In the genomic region with DNA sequence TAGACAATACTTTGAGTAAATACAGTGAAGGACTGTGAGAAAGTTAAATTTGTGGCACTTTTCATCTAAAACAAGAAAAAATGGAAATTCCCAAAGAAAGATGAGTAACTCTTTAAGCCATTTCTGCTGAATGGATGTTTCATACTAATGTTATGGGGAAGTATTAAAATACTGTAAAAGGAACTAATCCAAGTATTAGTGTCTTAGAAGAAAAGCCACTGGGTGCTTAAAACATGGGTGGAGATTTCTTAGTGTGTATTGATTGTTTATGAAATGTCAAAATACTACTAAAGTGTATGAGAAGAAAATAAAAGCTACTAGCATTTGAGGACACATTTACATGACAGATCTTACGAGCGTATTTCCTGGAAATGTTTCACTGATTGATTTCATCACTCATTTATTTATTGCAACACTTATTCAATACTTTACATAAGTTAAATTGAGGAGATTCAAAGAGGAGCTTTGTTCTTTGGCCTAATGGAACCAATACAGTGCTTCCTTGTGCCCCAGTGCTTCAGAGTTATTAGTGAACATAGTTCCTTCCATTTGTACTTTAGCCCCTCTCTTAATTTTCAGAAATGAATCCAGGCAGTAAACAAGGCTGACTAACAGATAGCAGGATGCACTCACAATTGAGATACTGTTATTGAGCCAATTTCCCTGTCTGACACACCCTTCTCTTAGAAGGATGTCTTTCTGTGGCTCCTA, we compare ENCODE assay signal across 8 cellular contexts.
A peak's percentile ranks its signal among the peaks of the same experiment; 100 is the strongest.
DNase-seq lines count a peak whose midpoint lies in the region; ATAC-seq, FAIRE-seq and TF ChIP-seq lines count a peak whose summit lies in the region.

No MANE protein-coding gene starts in this region.

- H3K79me1 ChIP-seq in IMR-90 (ENCODE audit: low read depth in 1 of 2, low read length in 2 of 2): no peaks in the 10 kb centered on the region

- no peak for ATAC-seq in IMR-90 (ENCODE audit: low read depth)
- peak; percentile 97 for ATAC-seq in HepG2
- no peak for ATAC-seq in HG03439 (IDR thresholded peaks at IDR 0.05; ENCODE audit: unreplicated experiment)

- H3K56ac ChIP-seq in IMR-90 (ENCODE audit: extremely low read depth, insufficient read depth, low read length): no peak overlapping the region

- H3K4me2 ChIP-seq in IMR-90 (ENCODE audit: low read depth, low read length): peak overlapping the region; percentile 94; the same call in 1 of the 2 replicates
- H3K4me2 ChIP-seq in HepG2 (ENCODE audit: low read depth, low read length): peak overlapping the region; percentile 65

- intact Hi-C loops in IMR-90 (cut with micrococcal nuclease) (loop anchor here (5.0 kb wide), 1 partner anchor 154 kb away; the partner anchor contains the start of gene AHR), HepG2 (cut with micrococcal nuclease; ENCODE audit: unreplicated experiment) (loop anchor here (1.0 to 2.0 kb wide), 4 partner anchors 42 to 153 kb away; no protein-coding TSS in a partner anchor)

- peak; percentile 33 for DNase-seq in IMR-90
- DNase-seq in amniotic epithelial cell (ENCODE audit: low read depth): peak; percentile 10
- DNase-seq in HepG2 (ENCODE audit: low spot score): peak; percentile 92
- DNase-seq in epidermal melanocyte (ENCODE audit: insufficient read length, low spot score): no peak
- no peak for DNase-seq in NCI-H2227 (lab: John Stamatoyannopoulos, UW; ENCODE audit: unreplicated experiment)
- no peak for DNase-seq in stimulated activated naive CD4-positive, alpha-beta T cell treated with Interleukin-2 at 50 U/mL for 16 hours (lab: John Stamatoyannopoulos, UW)

- peak overlapping the region; percentile 27; the same call in 1 of the 2 replicates for H3K14ac ChIP-seq in IMR-90 (replicated peaks; ENCODE audit: low read depth, low read length)

- POLR2A ChIA-PET in IMR-90 (lab: Charles Lee; ENCODE audit: unreplicated experiment): no interaction called here
- POLR2A ChIA-PET in HepG2 (lab: Yijun Ruan, JAX): interaction anchor here (0.7 to 2.7 kb wide), 8 partner anchors 11 to 155 kb away, joined by 3 to 22 read pairs (median 5); partner anchors contain the start of gene AHR

- no peak overlapping the region for H3K9ac ChIP-seq in IMR-90 (ENCODE audit: low read depth, low read length)
- peak overlapping the region; percentile 57 for H3K9ac ChIP-seq in HepG2 (ENCODE audit: insufficient read depth, low read depth, low read length)

- H4K8ac ChIP-seq in IMR-90 (ENCODE audit: low read depth in 2 of 2, low read length in 2 of 2): peak overlapping the region in 1 of 2 experiments; percentile 81; a peak in 2 of 4 replicates

- dilution Hi-C loops in IMR-90 (cut with HindIII; ENCODE audit: low sequenced_read_pairs, unreplicated experiment): no loop called here

- peak overlapping the region; percentile 85 for H3K18ac ChIP-seq in IMR-90 (ENCODE audit: low read depth, low read length)

- in situ Hi-C loops in IMR-90 (cut with MboI; ENCODE audit: low sequenced_read_pairs) (no loop called here), HepG2 (cut with HindIII; ENCODE audit: extremely low pct_ligation_motif_present, low pct_unique_long_range_greater_than_20kb) (no loop called here)

- H3K27me3 ChIP-seq in ACC112 (ENCODE audit: insufficient read depth, low read length): no peaks in the 10 kb centered on the region
- H3K27me3 ChIP-seq in IMR-90 (ENCODE audit: control insufficient read depth, insufficient read depth, low read length): no peaks in the 10 kb centered on the region
- H3K27me3 ChIP-seq in HepG2 (ENCODE audit: control insufficient read depth in 1 of 2, insufficient read depth in 2 of 2, low read length in 2 of 2): no peaks in the 10 kb centered on the region

- peak overlapping the region; percentile 56 for H3K4me3 ChIP-seq in ACC112 (ENCODE audit: low read depth, low read length)
- no peak overlapping the region; the same call in 1 of the 2 replicates for H3K4me3 ChIP-seq in IMR-90 (ENCODE audit: insufficient read depth, low read depth, low read length)
- H3K4me3 ChIP-seq in HepG2 (replicated peaks in 1 of 3; ENCODE audit: insufficient read depth in 1 of 3, low read depth in 2 of 3, low read length in 3 of 3): peak overlapping the region in 2 of 3 experiments; percentile 38 to 42; a peak in 3 of 6 replicates

- peak overlapping the region; percentile 8; the same call in 1 of the 2 replicates for H2BK120ac ChIP-seq in IMR-90 (ENCODE audit: low read depth, low read length)

- no CpG with 5 or more reads among the region's 2 CpGs for WGBS in IMR-90 (ENCODE audit: extremely low coverage in 2 of 2, insufficient read length in 1 of 2), 2 experiments
- 13% methylated on average over 2 of the region's 2 CpGs for WGBS in HepG2 (ENCODE audit: low lambda C conversion rate)

- TF ChIP-seq POLR2A in IMR-90 (IDR thresholded peaks at IDR 0.05; ENCODE audit: low read depth, low read length): no peak
- TF ChIP-seq POLR2A in HepG2 (IDR thresholded peaks at IDR 0.05; ENCODE audit: insufficient read depth in 1 of 2, low read depth in 2 of 2, low read length in 2 of 2): no peak

- TF ChIP-seq RAD21 in IMR-90 (IDR thresholded peaks at IDR 0.05; ENCODE audit: low read length): no peak
- no peak for TF ChIP-seq RAD21 in HepG2 (CRISPR knock-in tag; IDR thresholded peaks at IDR 0.05)

- peak overlapping the region; percentile 45 for H2BK5ac ChIP-seq in IMR-90 (ENCODE audit: low read depth, low read length, poor library complexity, severe bottlenecking)

- no peak overlapping the region for H3K23ac ChIP-seq in IMR-90 (ENCODE audit: low read depth, low read length)

- H3K4me1 ChIP-seq in ACC112 (ENCODE audit: control insufficient read depth, insufficient read depth, low read length, unreplicated experiment): peaks cover 21% of the 10 kb centered on the region
- H3K4me1 ChIP-seq in IMR-90 (ENCODE audit: control insufficient read depth, insufficient read depth, low read length): peaks cover 8% of the 10 kb centered on the region
- H3K4me1 ChIP-seq in HepG2 (ENCODE audit: insufficient read depth, low read length): peaks cover 66% of the 10 kb centered on the region

- no peak overlapping the region for H3K4ac ChIP-seq in IMR-90 (ENCODE audit: low read depth, low read length)

- BruUV-seq in IMR-90 (replicated peaks; lab: Mats Ljungman, UMichigan): no TSS peak
- TSS peak; percentile 66 for BruUV-seq in HepG2 (replicated peaks; lab: Mats Ljungman, UMichigan)

- no peaks in the 10 kb centered on the region for H3K9me3 ChIP-seq in IMR-90 (ENCODE audit: control insufficient read depth, insufficient read depth, low read length)
- H3K9me3 ChIP-seq in HepG2 (ENCODE audit: low read length): no peaks in the 10 kb centered on the region

- H2AFZ ChIP-seq in ACC112 (ENCODE audit: low read length, unreplicated experiment) (peak overlapping the region; percentile 12), IMR-90 (replicated peaks; ENCODE audit: low read length, poor library complexity) (no peak overlapping the region), HepG2 (ENCODE audit: low read length) (peak overlapping the region; percentile 17)

- H3K79me2 ChIP-seq in ACC112 (ENCODE audit: control insufficient read depth, insufficient read depth, low read length, unreplicated experiment): no peaks in the 10 kb centered on the region
- H3K79me2 ChIP-seq in HepG2 (ENCODE audit: insufficient read depth, low read length): no peaks in the 10 kb centered on the region

- H4K20me1 ChIP-seq in IMR-90 (ENCODE audit: insufficient read depth, low read length): no peaks in the 10 kb centered on the region
- H4K20me1 ChIP-seq in HepG2 (ENCODE audit: insufficient read depth, low read length): no peaks in the 10 kb centered on the region

- CTCF ChIA-PET in IMR-90 (lab: Yijun Ruan, JAX): no interaction called here
- CTCF ChIA-PET in HepG2 (lab: Yijun Ruan, JAX; ENCODE audit: low intra/inter-chr PET ratio, low total read pairs): no interaction called here

- peak; percentile 42 for FAIRE-seq in HepG2 (lab: Jason Lieb, UNC)

- H3K9me1 ChIP-seq in IMR-90 (ENCODE audit: insufficient read depth, low read length): peaks cover 3% of the 10 kb centered on the region; the same call in 1 of the 2 replicates

- H2AK5ac ChIP-seq in IMR-90 (ENCODE audit: low read depth, low read length): no peak overlapping the region

- H3K27ac ChIP-seq in ACC112 (ENCODE audit: low read depth, low read length) (peak overlapping the region; percentile 75), IMR-90 (ENCODE audit: insufficient read depth, low read length) (no peak overlapping the region), HepG2 (ENCODE audit: extremely low read length, insufficient read depth, low read length) (peak overlapping the region; percentile 80)

- TF ChIP-seq CTCF in IMR-90 (conservative IDR thresholded peaks at IDR 0.05; ENCODE audit: low read depth, low read length): no peak
- TF ChIP-seq CTCF in HepG2 (CRISPR knock-in tag; IDR thresholded peaks at IDR 0.05): no peak

- H2AK9ac ChIP-seq in IMR-90 (replicated peaks; ENCODE audit: low read depth, low read length, poor library complexity): peak overlapping the region; percentile 17

- no peak overlapping the region for H4K91ac ChIP-seq in IMR-90 (ENCODE audit: insufficient read depth, low read depth, low read length)

- H3K36me3 ChIP-seq in ACC112 (ENCODE audit: insufficient read depth, low read length): no peaks in the 10 kb centered on the region
- H3K36me3 ChIP-seq in IMR-90 (ENCODE audit: control insufficient read depth, insufficient read depth, low read length): no peaks in the 10 kb centered on the region
- H3K36me3 ChIP-seq in HepG2 (replicated peaks in 1 of 2; ENCODE audit: control insufficient read depth in 1 of 2, insufficient read depth in 2 of 2, low read length in 2 of 2): no peaks in the 10 kb centered on the region

- peak in 1 of 2 experiments; percentile 84; a peak in 2 of 4 replicates for TF ChIP-seq EP300 in HepG2 (IDR thresholded peaks at IDR 0.05; ENCODE audit: low read depth in 2 of 2, low read length in 2 of 2)
- 0 out of 2 replicates have a peak, but pooled peaks have one; percentile 62 for TF ChIP-seq EP300 in HepG2 (CRISPR knock-in tag; IDR thresholded peaks at IDR 0.05; ENCODE audit: borderline replicate concordance)

- no peak overlapping the region for H2BK15ac ChIP-seq in IMR-90 (ENCODE audit: low read depth, low read length)

- H4K5ac ChIP-seq in IMR-90 (ENCODE audit: low read depth, low read length): peak overlapping the region; percentile 62; the same call in 1 of the 2 replicates

- H2BK20ac ChIP-seq in IMR-90 (ENCODE audit: low read depth, low read length): peak overlapping the region; percentile 78; the same call in 1 of the 2 replicates

TF ChIP-seq in IMR-90, 13 proteins besides CTCF, POLR2A, EP300 and RAD21 (continues in another document):
- TF ChIP-seq RCOR1 (IDR thresholded peaks at IDR 0.05; ENCODE audit: insufficient replicate concordance, low read length) (no peak), NFE2L2 (IDR thresholded peaks at IDR 0.05; ENCODE audit: low read depth, low read length) (no peak), MXI1 (IDR thresholded peaks at IDR 0.05; ENCODE audit: borderline replicate concordance, low read depth, low read length) (no peak)

Comparison
In these comparisons a context has a peak if more than half of its experiments do, and no peak if none do; other contexts are left out.
1. DNase-seq: peak in IMR-90 (single experiment), amniotic epithelial cell (single experiment) and HepG2 (single experiment); none in epidermal melanocyte (single experiment), NCI-H2227 (single experiment) and stimulated activated naive CD4-positive, alpha-beta T cell treated with Interleukin-2 at 50 U/mL for 16 hours (single experiment).